In the genomic region with DNA sequence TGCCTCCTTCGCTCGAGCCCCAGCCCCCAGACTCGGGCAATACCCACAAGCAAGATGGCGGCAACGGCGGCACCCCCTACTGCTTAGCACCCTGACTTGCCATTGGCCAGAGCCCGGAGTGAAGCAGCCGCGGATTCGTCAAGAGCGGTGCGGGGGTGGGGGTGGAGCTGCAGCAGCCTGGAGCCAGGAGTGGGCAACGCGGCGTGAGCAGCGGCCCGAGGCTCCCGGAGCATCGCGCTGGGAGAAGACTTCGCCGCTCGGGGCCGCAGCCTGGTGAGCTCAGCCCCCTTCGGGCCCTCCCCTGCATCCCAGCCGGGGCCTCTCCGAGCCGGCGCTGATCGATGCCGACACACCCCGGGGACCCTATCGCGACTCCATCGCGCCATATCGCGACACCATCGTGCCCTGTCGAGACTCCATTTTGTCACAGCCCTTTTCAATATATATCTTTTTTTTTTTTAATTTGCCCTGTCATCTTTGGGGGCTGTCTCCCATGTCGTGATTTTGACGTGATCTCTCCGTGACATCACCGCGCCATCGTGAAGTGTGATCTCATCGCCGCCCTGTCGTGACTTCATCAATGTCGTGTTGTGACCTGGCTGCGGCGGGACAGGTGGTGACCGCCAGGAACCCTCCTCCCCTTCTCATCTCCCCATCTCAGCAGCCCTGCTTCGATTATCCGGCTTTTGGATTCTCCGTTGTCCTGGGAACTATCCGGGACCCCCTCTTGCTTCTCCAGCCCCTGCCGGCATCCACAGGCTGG, we compare ENCODE assay signal across 1 cellular context.
TF ChIP-seq lines count a peak whose summit lies in the region.

A gene with protein sequence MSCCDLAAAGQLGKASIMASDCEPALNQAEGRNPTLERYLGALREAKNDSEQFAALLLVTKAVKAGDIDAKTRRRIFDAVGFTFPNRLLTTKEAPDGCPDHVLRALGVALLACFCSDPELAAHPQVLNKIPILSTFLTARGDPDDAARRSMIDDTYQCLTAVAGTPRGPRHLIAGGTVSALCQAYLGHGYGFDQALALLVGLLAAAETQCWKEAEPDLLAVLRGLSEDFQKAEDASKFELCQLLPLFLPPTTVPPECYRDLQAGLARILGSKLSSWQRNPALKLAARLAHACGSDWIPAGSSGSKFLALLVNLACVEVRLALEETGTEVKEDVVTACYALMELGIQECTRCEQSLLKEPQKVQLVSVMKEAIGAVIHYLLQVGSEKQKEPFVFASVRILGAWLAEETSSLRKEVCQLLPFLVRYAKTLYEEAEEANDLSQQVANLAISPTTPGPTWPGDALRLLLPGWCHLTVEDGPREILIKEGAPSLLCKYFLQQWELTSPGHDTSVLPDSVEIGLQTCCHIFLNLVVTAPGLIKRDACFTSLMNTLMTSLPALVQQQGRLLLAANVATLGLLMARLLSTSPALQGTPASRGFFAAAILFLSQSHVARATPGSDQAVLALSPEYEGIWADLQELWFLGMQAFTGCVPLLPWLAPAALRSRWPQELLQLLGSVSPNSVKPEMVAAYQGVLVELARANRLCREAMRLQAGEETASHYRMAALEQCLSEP (plus strand): TSS at position 189 of the 763 bp plus-strand sequence. CDS start 392 bp downstream, at position 581.

TF ChIP-seq in SK-N-SH, 30 proteins besides CTCF, POLR2A, EP300 and RAD21 (continued from another document):
- TF ChIP-seq, protein P1, sequence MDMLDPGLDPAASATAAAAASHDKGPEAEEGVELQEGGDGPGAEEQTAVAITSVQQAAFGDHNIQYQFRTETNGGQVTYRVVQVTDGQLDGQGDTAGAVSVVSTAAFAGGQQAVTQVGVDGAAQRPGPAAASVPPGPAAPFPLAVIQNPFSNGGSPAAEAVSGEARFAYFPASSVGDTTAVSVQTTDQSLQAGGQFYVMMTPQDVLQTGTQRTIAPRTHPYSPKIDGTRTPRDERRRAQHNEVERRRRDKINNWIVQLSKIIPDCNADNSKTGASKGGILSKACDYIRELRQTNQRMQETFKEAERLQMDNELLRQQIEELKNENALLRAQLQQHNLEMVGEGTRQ (IDR thresholded peaks at IDR 0.05; ENCODE audit: borderline replicate concordance, low read depth, low read length), result no peak
- 0 out of 2 replicates have a peak, but pooled peaks have one; percentile 22 for TF ChIP-seq GATA2 (CRISPR knock-in tag; IDR thresholded peaks at IDR 0.05)
- TF ChIP-seq MEF2A (IDR thresholded peaks at IDR 0.05; ENCODE audit: borderline replicate concordance, low read depth), result no peak
- TF ChIP-seq, protein P2, sequence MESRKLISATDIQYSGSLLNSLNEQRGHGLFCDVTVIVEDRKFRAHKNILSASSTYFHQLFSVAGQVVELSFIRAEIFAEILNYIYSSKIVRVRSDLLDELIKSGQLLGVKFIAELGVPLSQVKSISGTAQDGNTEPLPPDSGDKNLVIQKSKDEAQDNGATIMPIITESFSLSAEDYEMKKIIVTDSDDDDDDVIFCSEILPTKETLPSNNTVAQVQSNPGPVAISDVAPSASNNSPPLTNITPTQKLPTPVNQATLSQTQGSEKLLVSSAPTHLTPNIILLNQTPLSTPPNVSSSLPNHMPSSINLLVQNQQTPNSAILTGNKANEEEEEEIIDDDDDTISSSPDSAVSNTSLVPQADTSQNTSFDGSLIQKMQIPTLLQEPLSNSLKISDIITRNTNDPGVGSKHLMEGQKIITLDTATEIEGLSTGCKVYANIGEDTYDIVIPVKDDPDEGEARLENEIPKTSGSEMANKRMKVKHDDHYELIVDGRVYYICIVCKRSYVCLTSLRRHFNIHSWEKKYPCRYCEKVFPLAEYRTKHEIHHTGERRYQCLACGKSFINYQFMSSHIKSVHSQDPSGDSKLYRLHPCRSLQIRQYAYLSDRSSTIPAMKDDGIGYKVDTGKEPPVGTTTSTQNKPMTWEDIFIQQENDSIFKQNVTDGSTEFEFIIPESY (IDR thresholded peaks at IDR 0.05; ENCODE audit: borderline replicate concordance, low read depth), result no peak
- TF ChIP-seq EZH2phosphoT487 (IDR thresholded peaks at IDR 0.05; ENCODE audit: borderline replicate concordance, low read depth), result no peak
- TF ChIP-seq MXI1 (IDR thresholded peaks at IDR 0.05; ENCODE audit: low read depth, low read length), result peak; percentile 77
- TF ChIP-seq JUND (IDR thresholded peaks at IDR 0.05), result no peak
- no peak for TF ChIP-seq TCF12 (IDR thresholded peaks at IDR 0.05)
- no peak for TF ChIP-seq FOXJ3 (CRISPR knock-in tag; IDR thresholded peaks at IDR 0.05)
- TF ChIP-seq, protein P3, sequence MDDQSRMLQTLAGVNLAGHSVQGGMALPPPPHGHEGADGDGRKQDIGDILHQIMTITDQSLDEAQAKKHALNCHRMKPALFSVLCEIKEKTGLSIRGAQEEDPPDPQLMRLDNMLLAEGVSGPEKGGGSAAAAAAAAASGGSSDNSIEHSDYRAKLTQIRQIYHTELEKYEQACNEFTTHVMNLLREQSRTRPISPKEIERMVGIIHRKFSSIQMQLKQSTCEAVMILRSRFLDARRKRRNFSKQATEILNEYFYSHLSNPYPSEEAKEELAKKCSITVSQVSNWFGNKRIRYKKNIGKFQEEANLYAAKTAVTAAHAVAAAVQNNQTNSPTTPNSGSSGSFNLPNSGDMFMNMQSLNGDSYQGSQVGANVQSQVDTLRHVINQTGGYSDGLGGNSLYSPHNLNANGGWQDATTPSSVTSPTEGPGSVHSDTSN (IDR thresholded peaks at IDR 0.05), result no peak
- no peak for TF ChIP-seq RXRA (IDR thresholded peaks at IDR 0.05; ENCODE audit: borderline replicate concordance, low read depth)
- peak; percentile 100 for TF ChIP-seq YY1 (IDR thresholded peaks at IDR 0.05; ENCODE audit: low read depth)
- peak; percentile 57; the same call in 1 of the 2 replicates for TF ChIP-seq TAF1 (IDR thresholded peaks at IDR 0.05; ENCODE audit: borderline replicate concordance, low read depth, low read length)
- TF ChIP-seq GABPA (IDR thresholded peaks at IDR 0.05; ENCODE audit: low read depth), result peak; percentile 78
- TF ChIP-seq POLR2AphosphoS5 (IDR thresholded peaks at IDR 0.05; ENCODE audit: low read depth, low read length), result peak; percentile 79
- no peak for TF ChIP-seq ELF1 (IDR thresholded peaks at IDR 0.05)
- no peak for TF ChIP-seq FOSL2 (IDR thresholded peaks at IDR 0.05; ENCODE audit: borderline replicate concordance, low read depth)
- no peak for TF ChIP-seq RFX5 (IDR thresholded peaks at IDR 0.05; ENCODE audit: low read length)
- TF ChIP-seq SMC3 (IDR thresholded peaks at IDR 0.05; ENCODE audit: low read depth, low read length), result no peak
